Comparison of ENCODE assay signal across 8 cellular contexts in genomic region chr4:88823058-88823919, GRCh38.
DNase-seq lines count a peak whose midpoint lies in the region; ATAC-seq, FAIRE-seq and TF ChIP-seq lines count a peak whose summit lies in the region.

No MANE protein-coding gene starts in this region.

- no peaks in the 10 kb centered on the region for H3K4me1 ChIP-seq in DOHH2 (ENCODE audit: control insufficient read depth, low read length)
- H3K4me1 ChIP-seq in GM23248 (ENCODE audit: insufficient read depth), result peaks cover 25% of the 10 kb centered on the region
- peaks cover 20% of the 10 kb centered on the region for H3K4me1 ChIP-seq in cardiac muscle cell (ENCODE audit: low read depth)
- H3K4me1 ChIP-seq in pancreas, result peaks cover 11 to 21% (median 14%) of the 10 kb centered on the region in 3 donors

- H2AFZ ChIP-seq in GM23248, result peak overlapping the region; percentile 97

- H3K9me3 ChIP-seq in DOHH2 (ENCODE audit: control insufficient read depth, insufficient read depth, low read length) (no peaks in the 10 kb centered on the region), GM23248 (ENCODE audit: low read depth) (no peaks in the 10 kb centered on the region), cardiac muscle cell (ENCODE audit: low read depth) (no peaks in the 10 kb centered on the region), pancreas (no peaks in the 10 kb centered on the region)

- peak overlapping the region; percentile 94 for H3K9ac ChIP-seq in GM23248

- in situ Hi-C loops in GM23248 (cut with MboI), result loop anchor here (25.0 kb wide), 1 partner anchor 286 kb away; no protein-coding TSS in a partner anchor

- H3K9me3 Mint-ChIP-seq in activated naive CD8-positive, alpha-beta T cell treated with anti-CD3 and anti-CD28 coated beads, Interleukin-2, amount 50 U/mL, for 24 hours, result no peaks in the 10 kb centered on the region
- H3K9me3 Mint-ChIP-seq in type B pancreatic cell, result no peaks in the 10 kb centered on the region

- peaks cover 16% of the 10 kb centered on the region for H3K4me1 Mint-ChIP-seq in activated naive CD8-positive, alpha-beta T cell treated with anti-CD3 and anti-CD28 coated beads, Interleukin-2, amount 50 U/mL, for 24 hours
- H3K4me1 Mint-ChIP-seq in type B pancreatic cell (ENCODE audit: unreplicated experiment), result peaks cover 35% of the 10 kb centered on the region

- peak; percentile 96 for FAIRE-seq in pancreas (lab: Jason Lieb, UNC)

- intact Hi-C loops in pancreas (cut with DNase I), result loop anchor here in 1 of 3 donors (5.0 kb wide), 1 partner anchor 199 kb away; no protein-coding TSS in a partner anchor

- WGBS in GM23248 (ENCODE audit: low coverage in 1 of 2, low lambda C conversion rate in 2 of 2, missing lambda C conversion rate in 2 of 2), 2 experiments, result 1% methylated on average over 15 to 16 of the region's 16 CpGs
- 1 to 2% methylated on average over 16 of the region's 16 CpGs for WGBS in pancreas, 2 donors

- H3K27ac ChIP-seq in DOHH2 (ENCODE audit: low read depth, low read length) (no peak overlapping the region), GM23248 (peak overlapping the region; percentile 98), cardiac muscle cell (peak overlapping the region; percentile 91), pancreas (peak overlapping the region; percentile 83 to 97 (median 88))

- no peaks in the 10 kb centered on the region for H3K9me2 ChIP-seq in DOHH2 (replicated peaks; ENCODE audit: control insufficient read depth, low read length)
- no peaks in the 10 kb centered on the region for H3K9me2 ChIP-seq in GM23248 (ENCODE audit: insufficient read depth)

- H3K27me3 ChIP-seq in DOHH2 (ENCODE audit: control insufficient read depth, low read length) (peaks cover 6% of the 10 kb centered on the region; the same call in 1 of the 2 replicates), GM23248 (replicated peaks; ENCODE audit: insufficient read depth) (no peaks in the 10 kb centered on the region), cardiac muscle cell (no peaks in the 10 kb centered on the region), pancreas (no peaks in the 10 kb centered on the region)

- H4K20me1 ChIP-seq in DOHH2 (ENCODE audit: control insufficient read depth, insufficient read depth, low read depth, low read length), result no peaks in the 10 kb centered on the region
- no peaks in the 10 kb centered on the region for H4K20me1 ChIP-seq in GM23248 (ENCODE audit: insufficient read depth)

- peak overlapping the region; percentile 78 for H3K27ac Mint-ChIP-seq in activated naive CD8-positive, alpha-beta T cell treated with anti-CD3 and anti-CD28 coated beads, Interleukin-2, amount 50 U/mL, for 24 hours
- H3K27ac Mint-ChIP-seq in type B pancreatic cell, result peak overlapping the region; percentile 99

- H3K36me3 ChIP-seq in DOHH2 (ENCODE audit: control insufficient read depth, low read length), result no peaks in the 10 kb centered on the region
- H3K36me3 ChIP-seq in GM23248 (ENCODE audit: low read depth), result no peaks in the 10 kb centered on the region
- no peaks in the 10 kb centered on the region for H3K36me3 ChIP-seq in cardiac muscle cell
- H3K36me3 ChIP-seq in pancreas, result no peaks in the 10 kb centered on the region

- H3K79me2 ChIP-seq in DOHH2 (ENCODE audit: control insufficient read depth, low read length) (no peaks in the 10 kb centered on the region), GM23248 (ENCODE audit: insufficient read depth) (no peaks in the 10 kb centered on the region)

- peak; percentile 91 for ATAC-seq in activated naive CD8-positive, alpha-beta T cell treated with anti-CD3 and anti-CD28 coated beads, Interleukin-2, amount 50 U/mL, for 24 hours
- ATAC-seq in pancreas, result peak; percentile 88 to 93 (median 90)

- no peak for TF ChIP-seq CTCF in DOHH2 (IDR thresholded peaks at IDR 0.05; ENCODE audit: low read depth, low read length, poor library complexity, severe bottlenecking)
- TF ChIP-seq CTCF in cardiac muscle cell (IDR thresholded peaks at IDR 0.05; ENCODE audit: low read depth, low read length), result no peak
- no peak for TF ChIP-seq CTCF in pancreas (IDR thresholded peaks at IDR 0.05)
- TF ChIP-seq CTCF in type B pancreatic cell (conservative IDR thresholded peaks at IDR 0.05), result no peak

- H3F3A ChIP-seq in DOHH2 (ENCODE audit: control insufficient read depth, insufficient read depth) (no peaks in the 10 kb centered on the region), GM23248 (ENCODE audit: insufficient read depth) (peaks cover 26% of the 10 kb centered on the region)

- DNase-seq in GM23248 (peak; percentile 95), KG1 (lab: John Stamatoyannopoulos, UW) (peak; percentile 79), SK-N-DZ (ENCODE audit: low spot score) (peak; percentile 76), cardiac muscle cell (ENCODE audit: low read depth in 1 of 2, low spot score in 1 of 2) (peak; percentile 95 to 99), pancreas (peak; percentile 75 to 93 (median 85)), type B pancreatic cell (ENCODE audit: extremely low spot score, unreplicated experiment) (peak; percentile 81)
- DNase-seq in activated naive CD8-positive, alpha-beta T cell treated with anti-CD3 and anti-CD28 coated beads, Interleukin-2, amount 50 U/mL, for 24 hours, result peak; percentile 58

- H3K4me2 ChIP-seq in DOHH2 (ENCODE audit: low read length) (peak overlapping the region; percentile 57), GM23248 (ENCODE audit: unreplicated experiment) (peak overlapping the region; percentile 98)

- H3K27me3 Mint-ChIP-seq in activated naive CD8-positive, alpha-beta T cell treated with anti-CD3 and anti-CD28 coated beads, Interleukin-2, amount 50 U/mL, for 24 hours, result no peaks in the 10 kb centered on the region
- H3K27me3 Mint-ChIP-seq in type B pancreatic cell, result no peaks in the 10 kb centered on the region

- peak overlapping the region; percentile 86 for H3K4me3 Mint-ChIP-seq in activated naive CD8-positive, alpha-beta T cell treated with anti-CD3 and anti-CD28 coated beads, Interleukin-2, amount 50 U/mL, for 24 hours
- peak overlapping the region; percentile 96 for H3K4me3 Mint-ChIP-seq in type B pancreatic cell

- peak overlapping the region; percentile 38 for H3K4me3 ChIP-seq in DOHH2 (ENCODE audit: low read length)
- peak overlapping the region; percentile 92 for H3K4me3 ChIP-seq in GM23248
- peak overlapping the region; percentile 49 for H3K4me3 ChIP-seq in cardiac muscle cell
- H3K4me3 ChIP-seq in pancreas, result peak overlapping the region; percentile 18 to 51 (median 32)

- no peaks in the 10 kb centered on the region for H3K36me3 Mint-ChIP-seq in activated naive CD8-positive, alpha-beta T cell treated with anti-CD3 and anti-CD28 coated beads, Interleukin-2, amount 50 U/mL, for 24 hours (ENCODE audit: low read depth)
- peaks cover 2% of the 10 kb centered on the region for H3K36me3 Mint-ChIP-seq in type B pancreatic cell

Comparison
In these comparisons a context has a peak if more than half of its experiments do, and no peak if none do; other contexts are left out.
1. H3K4me3 ChIP-seq: peak in every context shown above with its lines; median percentile 92 in GM23248; 49 in cardiac muscle cell; 38 in DOHH2; 32 in pancreas.